10 cellular contexts compared by ENCODE assay signal in the genomic region with DNA sequence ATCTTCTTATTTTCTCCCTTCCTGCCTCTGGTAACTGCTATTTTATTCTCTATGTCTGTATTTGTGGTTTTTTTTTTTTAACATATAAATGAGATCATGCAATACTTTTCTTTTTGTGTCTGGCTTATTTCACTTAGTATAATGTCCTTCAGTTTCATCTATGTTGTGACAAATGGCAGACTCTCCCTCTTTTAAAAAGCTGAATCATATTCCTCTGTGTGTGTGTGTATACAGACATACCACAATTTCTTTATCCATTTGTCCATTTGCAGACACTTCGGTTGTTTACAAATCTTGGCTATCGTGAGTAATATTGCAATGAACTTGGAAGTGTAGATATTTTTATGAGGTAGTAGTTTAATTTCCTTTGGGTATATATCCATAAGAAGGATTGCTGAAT. TPM values are rescaled to one million over a fixed set of nuclear protein-coding genes. Genes with fewer than 3 reads are reported as not detected.
"Had no signal": no experiment of that assay in that cellular context is flagged by ENCODE, and none has a peak within 500 bp of the region (broad histone marks: within the 10 kb centered on the region; RNA-seq: fewer than 3 reads in every experiment).

No MANE protein-coding gene starts in this region.

- H3K4me2 ChIP-seq: GM23338 had no signal

- H3K36me3 ChIP-seq: HAP-1 had no signal

- ATAC-seq: GM23338, HCT116 had no signal

- H2AFZ ChIP-seq: GM23248, GM23338 had no signal

- H3K4me1 ChIP-seq: HAP-1 had no signal

- H3K27ac ChIP-seq: GM23248 had no signal

- H3K4me3 ChIP-seq: GM23248, GM23338, HAP-1 had no signal

- DNase-seq: GM23248, GOT3, H7, H9, HCEC 1CT, HFFc6 had no signal

- H3K9ac ChIP-seq: GM23248 had no signal

RNA-seq across cellular contexts. Expression of a gene that starts 7.0 kb away (rescaled TPM):
- total RNA-seq: H1, H9, HFFc6 had no signal
